1 cellular context compared by ENCODE assay signal in the genomic region with DNA sequence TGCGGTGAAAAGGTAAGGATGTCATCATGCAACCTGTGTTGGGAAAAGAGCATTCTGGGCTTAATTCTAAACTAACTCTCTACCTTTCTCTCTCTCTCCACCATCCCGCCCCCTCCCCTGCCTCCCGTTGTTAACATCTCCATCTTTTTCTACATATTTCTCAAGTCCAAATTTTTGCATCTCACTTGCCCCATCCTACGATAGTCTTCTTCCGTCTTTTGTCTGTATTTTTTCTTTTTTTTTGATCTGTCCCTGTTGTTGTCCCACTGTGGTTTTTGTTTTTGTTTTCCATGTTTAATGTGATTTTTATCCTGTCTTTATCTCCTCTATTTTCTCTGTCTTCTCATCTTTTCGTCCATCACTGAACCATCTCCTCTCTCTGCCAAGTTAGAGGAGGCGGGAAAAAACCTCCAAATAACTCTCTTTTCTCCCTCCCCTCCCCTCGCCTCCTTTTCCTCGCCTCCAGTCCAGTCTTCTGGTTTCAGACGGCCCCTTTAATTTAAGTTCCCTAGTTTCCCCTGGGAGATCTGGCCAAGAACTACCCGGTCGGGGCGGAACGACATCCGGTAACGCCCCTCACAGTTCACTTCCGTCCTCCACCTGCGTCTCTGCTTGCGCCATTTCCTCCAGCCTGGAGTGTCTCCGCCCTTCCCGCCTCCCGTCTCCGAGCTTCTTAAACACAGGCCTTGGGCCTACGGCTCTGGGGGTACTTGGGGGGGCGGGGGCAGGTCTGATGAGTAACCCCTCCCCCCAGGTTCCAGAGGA.
TF ChIP-seq lines count a peak whose summit lies in the region.

A gene with protein sequence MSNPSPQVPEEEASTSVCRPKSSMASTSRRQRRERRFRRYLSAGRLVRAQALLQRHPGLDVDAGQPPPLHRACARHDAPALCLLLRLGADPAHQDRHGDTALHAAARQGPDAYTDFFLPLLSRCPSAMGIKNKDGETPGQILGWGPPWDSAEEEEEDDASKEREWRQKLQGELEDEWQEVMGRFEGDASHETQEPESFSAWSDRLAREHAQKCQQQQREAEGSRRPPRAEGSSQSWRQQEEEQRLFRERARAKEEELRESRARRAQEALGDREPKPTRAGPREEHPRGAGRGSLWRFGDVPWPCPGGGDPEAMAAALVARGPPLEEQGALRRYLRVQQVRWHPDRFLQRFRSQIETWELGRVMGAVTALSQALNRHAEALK (plus strand): TSS at position 647 of the 765 bp plus-strand sequence. CDS start 87 bp downstream, at position 734.

TF ChIP-seq in HepG2, 621 proteins besides CTCF, POLR2A, EP300 and RAD21 (continued from another document and continues in another):
- TF ChIP-seq, protein P1, sequence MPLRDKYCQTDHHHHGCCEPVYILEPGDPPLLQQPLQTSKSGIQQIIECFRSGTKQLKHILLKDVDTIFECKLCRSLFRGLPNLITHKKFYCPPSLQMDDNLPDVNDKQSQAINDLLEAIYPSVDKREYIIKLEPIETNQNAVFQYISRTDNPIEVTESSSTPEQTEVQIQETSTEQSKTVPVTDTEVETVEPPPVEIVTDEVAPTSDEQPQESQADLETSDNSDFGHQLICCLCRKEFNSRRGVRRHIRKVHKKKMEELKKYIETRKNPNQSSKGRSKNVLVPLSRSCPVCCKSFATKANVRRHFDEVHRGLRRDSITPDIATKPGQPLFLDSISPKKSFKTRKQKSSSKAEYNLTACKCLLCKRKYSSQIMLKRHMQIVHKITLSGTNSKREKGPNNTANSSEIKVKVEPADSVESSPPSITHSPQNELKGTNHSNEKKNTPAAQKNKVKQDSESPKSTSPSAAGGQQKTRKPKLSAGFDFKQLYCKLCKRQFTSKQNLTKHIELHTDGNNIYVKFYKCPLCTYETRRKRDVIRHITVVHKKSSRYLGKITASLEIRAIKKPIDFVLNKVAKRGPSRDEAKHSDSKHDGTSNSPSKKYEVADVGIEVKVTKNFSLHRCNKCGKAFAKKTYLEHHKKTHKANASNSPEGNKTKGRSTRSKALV (CRISPR knock-in tag; IDR thresholded peaks at IDR 0.05): no peak
- peak; percentile 59; the same call in 1 of the 2 replicates for TF ChIP-seq ZNF143 (CRISPR knock-in tag; IDR thresholded peaks at IDR 0.05)
- peak; percentile 88 for TF ChIP-seq ERF (CRISPR knock-in tag; IDR thresholded peaks at IDR 0.05)
- TF ChIP-seq, protein P2, sequence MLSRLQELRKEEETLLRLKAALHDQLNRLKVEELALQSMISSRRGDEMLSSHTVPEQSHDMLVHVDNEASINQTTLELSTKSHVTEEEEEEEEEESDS (CRISPR knock-in tag; IDR thresholded peaks at IDR 0.05; ENCODE audit: borderline replicate concordance): no peak
- no peak; the same call in 1 of the 2 replicates for TF ChIP-seq ZNF263 (CRISPR knock-in tag; IDR thresholded peaks at IDR 0.05)
- TF ChIP-seq, protein P3, sequence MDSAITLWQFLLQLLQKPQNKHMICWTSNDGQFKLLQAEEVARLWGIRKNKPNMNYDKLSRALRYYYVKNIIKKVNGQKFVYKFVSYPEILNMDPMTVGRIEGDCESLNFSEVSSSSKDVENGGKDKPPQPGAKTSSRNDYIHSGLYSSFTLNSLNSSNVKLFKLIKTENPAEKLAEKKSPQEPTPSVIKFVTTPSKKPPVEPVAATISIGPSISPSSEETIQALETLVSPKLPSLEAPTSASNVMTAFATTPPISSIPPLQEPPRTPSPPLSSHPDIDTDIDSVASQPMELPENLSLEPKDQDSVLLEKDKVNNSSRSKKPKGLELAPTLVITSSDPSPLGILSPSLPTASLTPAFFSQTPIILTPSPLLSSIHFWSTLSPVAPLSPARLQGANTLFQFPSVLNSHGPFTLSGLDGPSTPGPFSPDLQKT (CRISPR knock-in tag; IDR thresholded peaks at IDR 0.05; ENCODE audit: borderline replicate concordance): no peak
- TF ChIP-seq ZKSCAN5 (CRISPR knock-in tag; IDR thresholded peaks at IDR 0.05): peak; percentile 100
- TF ChIP-seq ZNF451 (CRISPR knock-in tag; IDR thresholded peaks at IDR 0.05): no peak
- no peak; the same call in 1 of the 2 replicates for TF ChIP-seq ZSCAN25 (CRISPR knock-in tag; IDR thresholded peaks at IDR 0.05)
- TF ChIP-seq ZNF335 (CRISPR knock-in tag; IDR thresholded peaks at IDR 0.05): peak; percentile 98
- TF ChIP-seq NFRKB (IDR thresholded peaks at IDR 0.05): no peak
- TF ChIP-seq ZNF780A (CRISPR knock-in tag; IDR thresholded peaks at IDR 0.05): 0 out of 2 replicates have a peak, but pooled peaks have one; percentile 50
- TF ChIP-seq BRCA1 (CRISPR knock-in tag; IDR thresholded peaks at IDR 0.05): no peak
- TF ChIP-seq, protein P4, sequence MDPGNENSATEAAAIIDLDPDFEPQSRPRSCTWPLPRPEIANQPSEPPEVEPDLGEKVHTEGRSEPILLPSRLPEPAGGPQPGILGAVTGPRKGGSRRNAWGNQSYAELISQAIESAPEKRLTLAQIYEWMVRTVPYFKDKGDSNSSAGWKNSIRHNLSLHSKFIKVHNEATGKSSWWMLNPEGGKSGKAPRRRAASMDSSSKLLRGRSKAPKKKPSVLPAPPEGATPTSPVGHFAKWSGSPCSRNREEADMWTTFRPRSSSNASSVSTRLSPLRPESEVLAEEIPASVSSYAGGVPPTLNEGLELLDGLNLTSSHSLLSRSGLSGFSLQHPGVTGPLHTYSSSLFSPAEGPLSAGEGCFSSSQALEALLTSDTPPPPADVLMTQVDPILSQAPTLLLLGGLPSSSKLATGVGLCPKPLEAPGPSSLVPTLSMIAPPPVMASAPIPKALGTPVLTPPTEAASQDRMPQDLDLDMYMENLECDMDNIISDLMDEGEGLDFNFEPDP (CRISPR knock-in tag; conservative IDR thresholded peaks at IDR 0.05): no peak
- TF ChIP-seq ZNF350 (CRISPR knock-in tag; IDR thresholded peaks at IDR 0.05; ENCODE audit: borderline replicate concordance, low read depth): no peak
- peak; percentile 72 for TF ChIP-seq KDM3A (CRISPR knock-in tag; IDR thresholded peaks at IDR 0.05; ENCODE audit: low read depth)
- TF ChIP-seq ZNF7 (CRISPR knock-in tag; IDR thresholded peaks at IDR 0.05): 0 out of 2 replicates have a peak, but pooled peaks have one; percentile 2
- TF ChIP-seq KDM2A (CRISPR knock-in tag; IDR thresholded peaks at IDR 0.05; ENCODE audit: borderline replicate concordance, low read depth): peak; percentile 59; the same call in 1 of the 2 replicates
- TF ChIP-seq RFXAP (CRISPR knock-in tag; IDR thresholded peaks at IDR 0.05; ENCODE audit: borderline replicate concordance): no peak
- peak; percentile 51; the same call in 1 of the 2 replicates for TF ChIP-seq ARNTL (CRISPR knock-in tag; IDR thresholded peaks at IDR 0.05)
- TF ChIP-seq, protein P5, sequence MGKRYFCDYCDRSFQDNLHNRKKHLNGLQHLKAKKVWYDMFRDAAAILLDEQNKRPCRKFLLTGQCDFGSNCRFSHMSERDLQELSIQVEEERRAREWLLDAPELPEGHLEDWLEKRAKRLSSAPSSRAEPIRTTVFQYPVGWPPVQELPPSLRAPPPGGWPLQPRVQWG (CRISPR knock-in tag; IDR thresholded peaks at IDR 0.05; ENCODE audit: borderline replicate concordance, low read depth): no peak
- TF ChIP-seq, protein P6, sequence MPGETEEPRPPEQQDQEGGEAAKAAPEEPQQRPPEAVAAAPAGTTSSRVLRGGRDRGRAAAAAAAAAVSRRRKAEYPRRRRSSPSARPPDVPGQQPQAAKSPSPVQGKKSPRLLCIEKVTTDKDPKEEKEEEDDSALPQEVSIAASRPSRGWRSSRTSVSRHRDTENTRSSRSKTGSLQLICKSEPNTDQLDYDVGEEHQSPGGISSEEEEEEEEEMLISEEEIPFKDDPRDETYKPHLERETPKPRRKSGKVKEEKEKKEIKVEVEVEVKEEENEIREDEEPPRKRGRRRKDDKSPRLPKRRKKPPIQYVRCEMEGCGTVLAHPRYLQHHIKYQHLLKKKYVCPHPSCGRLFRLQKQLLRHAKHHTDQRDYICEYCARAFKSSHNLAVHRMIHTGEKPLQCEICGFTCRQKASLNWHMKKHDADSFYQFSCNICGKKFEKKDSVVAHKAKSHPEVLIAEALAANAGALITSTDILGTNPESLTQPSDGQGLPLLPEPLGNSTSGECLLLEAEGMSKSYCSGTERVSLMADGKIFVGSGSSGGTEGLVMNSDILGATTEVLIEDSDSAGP (CRISPR knock-in tag; IDR thresholded peaks at IDR 0.05; ENCODE audit: borderline replicate concordance): peak; percentile 95
- 0 out of 2 replicates have a peak, but pooled peaks have one; percentile 42 for TF ChIP-seq MEIS2 (CRISPR knock-in tag; IDR thresholded peaks at IDR 0.05)
- TF ChIP-seq ZNF264 (CRISPR knock-in tag; IDR thresholded peaks at IDR 0.05): no peak
- peak; percentile 65; the same call in 1 of the 2 replicates for TF ChIP-seq POGZ (CRISPR knock-in tag; IDR thresholded peaks at IDR 0.05)
- TF ChIP-seq PHF8 (CRISPR knock-in tag; IDR thresholded peaks at IDR 0.05): peak; percentile 88
- no peak for TF ChIP-seq ZNF34 (CRISPR knock-in tag; IDR thresholded peaks at IDR 0.05; ENCODE audit: borderline replicate concordance)
- TF ChIP-seq ELF3 (CRISPR knock-in tag; IDR thresholded peaks at IDR 0.05): peak; percentile 75; the same call in 1 of the 2 replicates
- no peak for TF ChIP-seq ZFP1 (CRISPR knock-in tag; IDR thresholded peaks at IDR 0.05)
- no peak; the same call in 1 of the 2 replicates for TF ChIP-seq ZNF546 (CRISPR knock-in tag; conservative IDR thresholded peaks at IDR 0.05)
- TF ChIP-seq, protein P7, sequence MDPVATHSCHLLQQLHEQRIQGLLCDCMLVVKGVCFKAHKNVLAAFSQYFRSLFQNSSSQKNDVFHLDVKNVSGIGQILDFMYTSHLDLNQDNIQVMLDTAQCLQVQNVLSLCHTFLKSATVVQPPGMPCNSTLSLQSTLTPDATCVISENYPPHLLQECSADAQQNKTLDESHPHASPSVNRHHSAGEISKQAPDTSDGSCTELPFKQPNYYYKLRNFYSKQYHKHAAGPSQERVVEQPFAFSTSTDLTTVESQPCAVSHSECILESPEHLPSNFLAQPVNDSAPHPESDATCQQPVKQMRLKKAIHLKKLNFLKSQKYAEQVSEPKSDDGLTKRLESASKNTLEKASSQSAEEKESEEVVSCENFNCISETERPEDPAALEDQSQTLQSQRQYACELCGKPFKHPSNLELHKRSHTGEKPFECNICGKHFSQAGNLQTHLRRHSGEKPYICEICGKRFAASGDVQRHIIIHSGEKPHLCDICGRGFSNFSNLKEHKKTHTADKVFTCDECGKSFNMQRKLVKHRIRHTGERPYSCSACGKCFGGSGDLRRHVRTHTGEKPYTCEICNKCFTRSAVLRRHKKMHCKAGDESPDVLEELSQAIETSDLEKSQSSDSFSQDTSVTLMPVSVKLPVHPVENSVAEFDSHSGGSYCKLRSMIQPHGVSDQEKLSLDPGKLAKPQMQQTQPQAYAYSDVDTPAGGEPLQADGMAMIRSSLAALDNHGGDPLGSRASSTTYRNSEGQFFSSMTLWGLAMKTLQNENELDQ (CRISPR knock-in tag; IDR thresholded peaks at IDR 0.05; ENCODE audit: borderline replicate concordance): no peak
- 0 out of 2 replicates have a peak, but pooled peaks have one; percentile 21 for TF ChIP-seq HIVEP1 (CRISPR knock-in tag; IDR thresholded peaks at IDR 0.05)
- TF ChIP-seq, protein P8, sequence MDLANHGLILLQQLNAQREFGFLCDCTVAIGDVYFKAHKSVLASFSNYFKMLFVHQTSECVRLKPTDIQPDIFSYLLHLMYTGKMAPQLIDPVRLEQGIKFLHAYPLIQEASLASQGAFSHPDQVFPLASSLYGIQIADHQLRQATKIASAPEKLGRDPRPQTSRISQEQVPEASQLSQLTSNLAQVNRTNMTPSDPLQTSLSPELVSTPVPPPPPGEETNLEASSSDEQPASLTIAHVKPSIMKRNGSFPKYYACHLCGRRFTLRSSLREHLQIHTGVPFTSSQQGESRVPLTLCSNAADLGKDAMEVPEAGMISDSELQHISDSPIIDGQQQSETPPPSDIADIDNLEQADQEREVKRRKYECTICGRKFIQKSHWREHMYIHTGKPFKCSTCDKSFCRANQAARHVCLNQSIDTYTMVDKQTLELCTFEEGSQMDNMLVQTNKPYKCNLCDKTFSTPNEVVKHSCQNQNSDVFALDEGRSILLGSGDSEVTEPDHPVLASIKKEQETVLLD (CRISPR knock-in tag; IDR thresholded peaks at IDR 0.05; ENCODE audit: low read depth): 0 out of 2 replicates have a peak, but pooled peaks have one; percentile 36
- no peak for TF ChIP-seq ZSCAN21 (CRISPR knock-in tag; IDR thresholded peaks at IDR 0.05; ENCODE audit: borderline replicate concordance)
- peak; percentile 59 for TF ChIP-seq TAF1 (CRISPR knock-in tag; IDR thresholded peaks at IDR 0.05)
- no peak for TF ChIP-seq ZNF670 (CRISPR knock-in tag; IDR thresholded peaks at IDR 0.05; ENCODE audit: borderline replicate concordance)
- no peak for TF ChIP-seq ATAD3A (CRISPR knock-in tag; IDR thresholded peaks at IDR 0.05)
- TF ChIP-seq ETV5 (CRISPR knock-in tag; IDR thresholded peaks at IDR 0.05; ENCODE audit: borderline replicate concordance): peak; percentile 88
- TF ChIP-seq IKZF1 (IDR thresholded peaks at IDR 0.05): no peak
- no peak for TF ChIP-seq ZNF703 (CRISPR knock-in tag; IDR thresholded peaks at IDR 0.05; ENCODE audit: borderline replicate concordance)
- no peak for TF ChIP-seq JDP2 (CRISPR knock-in tag; IDR thresholded peaks at IDR 0.05; ENCODE audit: borderline replicate concordance)
- no peak for TF ChIP-seq ATF7 (IDR thresholded peaks at IDR 0.05)
- TF ChIP-seq ATF7 (CRISPR knock-in tag; IDR thresholded peaks at IDR 0.05): no peak
- peak; percentile 25; the same call in 1 of the 2 replicates for TF ChIP-seq PPARG (CRISPR knock-in tag; conservative IDR thresholded peaks at IDR 0.05)
- no peak for TF ChIP-seq TRIM24 (CRISPR knock-in tag; IDR thresholded peaks at IDR 0.05)
- no peak for TF ChIP-seq ZNF282 (IDR thresholded peaks at IDR 0.05; ENCODE audit: partially characterized antibody)
- TF ChIP-seq, protein P9, sequence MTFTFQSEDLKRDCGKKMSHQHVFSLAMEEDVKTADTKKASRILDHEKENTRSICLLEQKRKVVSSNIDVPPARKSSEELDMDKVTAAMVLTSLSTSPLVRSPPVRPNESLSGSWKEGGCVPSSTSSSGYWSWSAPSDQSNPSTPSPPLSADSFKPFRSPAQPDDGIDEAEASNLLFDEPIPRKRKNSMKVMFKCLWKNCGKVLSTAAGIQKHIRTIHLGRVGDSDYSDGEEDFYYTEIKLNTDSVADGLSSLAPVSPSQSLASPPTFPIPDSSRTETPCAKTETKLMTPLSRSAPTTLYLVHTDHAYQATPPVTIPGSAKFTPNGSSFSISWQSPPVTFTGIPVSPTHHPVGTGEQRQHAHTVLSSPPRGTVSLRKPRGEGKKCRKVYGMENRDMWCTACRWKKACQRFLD (CRISPR knock-in tag; IDR thresholded peaks at IDR 0.05; ENCODE audit: borderline replicate concordance): no peak
- no peak for TF ChIP-seq ZNF17 (CRISPR knock-in tag; IDR thresholded peaks at IDR 0.05)
- no peak for TF ChIP-seq DNMT1 (CRISPR knock-in tag; IDR thresholded peaks at IDR 0.05)
- TF ChIP-seq, protein P10, sequence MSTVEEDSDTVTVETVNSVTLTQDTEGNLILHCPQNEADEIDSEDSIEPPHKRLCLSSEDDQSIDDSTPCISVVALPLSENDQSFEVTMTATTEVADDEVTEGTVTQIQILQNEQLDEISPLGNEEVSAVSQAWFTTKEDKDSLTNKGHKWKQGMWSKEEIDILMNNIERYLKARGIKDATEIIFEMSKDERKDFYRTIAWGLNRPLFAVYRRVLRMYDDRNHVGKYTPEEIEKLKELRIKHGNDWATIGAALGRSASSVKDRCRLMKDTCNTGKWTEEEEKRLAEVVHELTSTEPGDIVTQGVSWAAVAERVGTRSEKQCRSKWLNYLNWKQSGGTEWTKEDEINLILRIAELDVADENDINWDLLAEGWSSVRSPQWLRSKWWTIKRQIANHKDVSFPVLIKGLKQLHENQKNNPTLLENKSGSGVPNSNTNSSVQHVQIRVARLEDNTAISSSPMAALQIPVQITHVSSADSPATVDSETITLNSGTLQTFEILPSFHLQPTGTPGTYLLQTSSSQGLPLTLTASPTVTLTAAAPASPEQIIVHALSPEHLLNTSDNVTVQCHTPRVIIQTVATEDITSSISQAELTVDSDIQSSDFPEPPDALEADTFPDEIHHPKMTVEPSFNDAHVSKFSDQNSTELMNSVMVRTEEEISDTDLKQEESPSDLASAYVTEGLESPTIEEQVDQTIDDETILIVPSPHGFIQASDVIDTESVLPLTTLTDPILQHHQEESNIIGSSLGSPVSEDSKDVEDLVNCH (CRISPR knock-in tag; IDR thresholded peaks at IDR 0.05): 0 out of 2 replicates have a peak, but pooled peaks have one; percentile 29
